Comparison of ENCODE assay signal across 18 cellular contexts in genomic region chrX:9747644-9748043, GRCh38. TPM values are rescaled to one million over a fixed set of nuclear protein-coding genes. Genes with fewer than 3 reads are reported as not detected.
DNase-seq lines count a peak whose midpoint lies in the region; ATAC-seq, FAIRE-seq and TF ChIP-seq lines count a peak whose summit lies in the region.
"Had no signal": no experiment of that assay in that cellular context is flagged by ENCODE, and none has a peak within 500 bp of the region (broad histone marks: within the 10 kb centered on the region; RNA-seq: fewer than 3 reads in every experiment).

No MANE protein-coding gene starts in this region.

- FAIRE-seq in pancreas (lab: Jason Lieb, UNC): no peak
- FAIRE-seq: GM19239 had no signal

- H3K4me3 ChIP-seq in RWPE2 (ENCODE audit: severe bottlenecking): no peak overlapping the region
- no peak overlapping the region for H3K4me3 ChIP-seq in neural progenitor cell
- no peak overlapping the region for H3K4me3 ChIP-seq in smooth muscle cell
- H3K4me3 ChIP-seq in pancreas: no peak overlapping the region
- H3K4me3 ChIP-seq: BLaER1, GM23248 had no signal

- H3K9ac ChIP-seq in neural progenitor cell (no peak overlapping the region), smooth muscle cell (ENCODE audit: low read depth) (no peak overlapping the region)
- H3K9ac ChIP-seq: BLaER1, GM23248 had no signal

- peak overlapping the region; percentile 68 for H3K27ac Mint-ChIP-seq in neural progenitor cell
- H3K27ac Mint-ChIP-seq: CD14-positive monocyte; CD4-positive, alpha-beta memory T cell had no signal

- peaks cover 4% of the 10 kb centered on the region for H3K36me3 Mint-ChIP-seq in neural progenitor cell
- H3K36me3 Mint-ChIP-seq: CD14-positive monocyte had no signal

- no peaks in the 10 kb centered on the region for H3F3A ChIP-seq in neural progenitor cell (ENCODE audit: low read depth)
- no peaks in the 10 kb centered on the region for H3F3A ChIP-seq in smooth muscle cell (ENCODE audit: low read depth)

- peaks cover 14% of the 10 kb centered on the region for H3K27me3 Mint-ChIP-seq in neural progenitor cell (ENCODE audit: insufficient read depth, low read depth)
- H3K27me3 Mint-ChIP-seq: CD4-positive, alpha-beta memory T cell had no signal

- H3K9me3 Mint-ChIP-seq in neural progenitor cell: peaks cover 2% of the 10 kb centered on the region

- DNase-seq in RWPE2 (ENCODE audit: low spot score): no peak
- peak; percentile 46 for DNase-seq in foreskin melanocyte
- DNase-seq in neural progenitor cell (ENCODE audit: low spot score): no peak
- DNase-seq in smooth muscle cell (lab: John Stamatoyannopoulos, UW; ENCODE audit: unreplicated experiment): no peak
- DNase-seq in DMS153 (lab: John Stamatoyannopoulos, UW): no peak
- DNase-seq in pancreas: no peak
- DNase-seq: 8988T; CD4-positive, alpha-beta memory T cell; DMS79 treated with DMSO at 0.1 percent for 48 hours; GF-D8; GM23248; HCEC 1CT had no signal

- H2AFZ ChIP-seq in neural progenitor cell (replicated peaks) (no peak overlapping the region), smooth muscle cell (ENCODE audit: low read depth) (no peak overlapping the region)
- H2AFZ ChIP-seq: GM23248 had no signal

- H3K27me3 ChIP-seq in RWPE2 (ENCODE audit: insufficient read depth, poor library complexity, severe bottlenecking): no peaks in the 10 kb centered on the region
- no peaks in the 10 kb centered on the region for H3K27me3 ChIP-seq in neural progenitor cell
- H3K27me3 ChIP-seq in smooth muscle cell (ENCODE audit: low read depth): no peaks in the 10 kb centered on the region
- H3K27me3 ChIP-seq in pancreas: no peaks in the 10 kb centered on the region
- H3K27me3 ChIP-seq: BLaER1 had no signal

- no peaks in the 10 kb centered on the region for H3K9me3 ChIP-seq in RWPE2 (ENCODE audit: severe bottlenecking)
- no peaks in the 10 kb centered on the region for H3K9me3 ChIP-seq in neural progenitor cell (ENCODE audit: low read depth)
- H3K9me3 ChIP-seq in smooth muscle cell (replicated peaks; ENCODE audit: low read depth): no peaks in the 10 kb centered on the region
- H3K9me3 ChIP-seq in pancreas: no peaks in the 10 kb centered on the region

- H3K4me1 Mint-ChIP-seq in neural progenitor cell: peaks cover 27% of the 10 kb centered on the region

- H3K4me2 ChIP-seq in neural progenitor cell (no peak overlapping the region), smooth muscle cell (peak overlapping the region; percentile 25)
- H3K4me2 ChIP-seq: BLaER1 had no signal

- H3K4me3 Mint-ChIP-seq in neural progenitor cell: no peak overlapping the region
- H3K4me3 Mint-ChIP-seq: CD4-positive, alpha-beta memory T cell had no signal

- WGBS in smooth muscle cell (ENCODE audit: low lambda C conversion rate): 78% methylated on average over 4 of the region's 4 CpGs
- 82 to 86% methylated on average over 4 of the region's 4 CpGs for WGBS in pancreas, 2 donors

- peak overlapping the region; percentile 98 for H3K27ac ChIP-seq in RWPE2 (ENCODE audit: poor library complexity, severe bottlenecking)
- no peak overlapping the region for H3K27ac ChIP-seq in neural progenitor cell
- H3K27ac ChIP-seq in smooth muscle cell (ENCODE audit: low read depth): peak overlapping the region; percentile 96
- H3K27ac ChIP-seq in pancreas: no peak overlapping the region
- H3K27ac ChIP-seq: BLaER1, GM23248 had no signal

- intact Hi-C loops in pancreas (cut with DNase I): no loop called here

- H3K4me1 ChIP-seq in RWPE2 (ENCODE audit: insufficient read depth, poor library complexity, severe bottlenecking): peaks cover 19% of the 10 kb centered on the region
- H3K4me1 ChIP-seq in neural progenitor cell: peaks cover 3% of the 10 kb centered on the region
- H3K4me1 ChIP-seq in smooth muscle cell (ENCODE audit: low read depth): peaks cover 6% of the 10 kb centered on the region
- no peaks in the 10 kb centered on the region for H3K4me1 ChIP-seq in pancreas

- H3K79me2 ChIP-seq in neural progenitor cell (ENCODE audit: low read depth): no peaks in the 10 kb centered on the region
- no peaks in the 10 kb centered on the region for H3K79me2 ChIP-seq in smooth muscle cell (ENCODE audit: low read depth)

- ATAC-seq in RWPE2 (ENCODE audit: low read depth) (no peak), GM18519 (IDR thresholded peaks at IDR 0.05; ENCODE audit: low FRiP score, unreplicated experiment) (no peak), pancreas (no peak)

- H3K36me3 ChIP-seq in RWPE2 (ENCODE audit: low read depth): no peaks in the 10 kb centered on the region
- H3K36me3 ChIP-seq in neural progenitor cell: no peaks in the 10 kb centered on the region
- H3K36me3 ChIP-seq in smooth muscle cell (ENCODE audit: low read depth): no peaks in the 10 kb centered on the region
- H3K36me3 ChIP-seq in pancreas: no peaks in the 10 kb centered on the region
- H3K36me3 ChIP-seq: BLaER1 had no signal

- no peaks in the 10 kb centered on the region for H4K20me1 ChIP-seq in neural progenitor cell (ENCODE audit: low read depth)
- no peaks in the 10 kb centered on the region for H4K20me1 ChIP-seq in smooth muscle cell (ENCODE audit: low read depth)
- H4K20me1 ChIP-seq: BLaER1 had no signal

- no peak for TF ChIP-seq CTCF in RWPE2 (IDR thresholded peaks at IDR 0.05; ENCODE audit: poor library complexity, severe bottlenecking)
- TF ChIP-seq CTCF in neural progenitor cell (IDR thresholded peaks at IDR 0.05): no peak
- TF ChIP-seq CTCF in smooth muscle cell (IDR thresholded peaks at IDR 0.05; ENCODE audit: borderline replicate concordance, insufficient read depth, poor library complexity, severe bottlenecking): no peak
- TF ChIP-seq CTCF in pancreas (IDR thresholded peaks at IDR 0.05): no peak

RNA-seq across cellular contexts. Expression of gene GPR143, which starts 18.0 kb away (rescaled TPM):
- total RNA-seq in neural progenitor cell (ENCODE audit: low replicate concordance) (10.6 and 13.6 TPM in 2 replicates), smooth muscle cell (0.72 and 2.4 TPM in 2 replicates), pancreas (1 to 10 TPM in 3 of 6 donors, under 1 TPM in 3; 0.60 to 1.9 (median 0.92) TPM)
- polyA plus RNA-seq in smooth muscle cell (1.4 and 5.6 TPM in 2 replicates), pancreas (1 to 10 TPM; 1.1 to 1.9 TPM)
- total RNA-seq: CD4-positive, alpha-beta memory T cell; GM23248; H4; HT-29 had no signal
- polyA plus RNA-seq: CD14-positive monocyte, GM23248 had no signal

RNA-seq across cellular contexts. Expression of gene SHROOM2, which starts 38.6 kb away (rescaled TPM):
- total RNA-seq in neural progenitor cell (ENCODE audit: low replicate concordance) (9.1 and 11.8 TPM in 2 replicates), smooth muscle cell (6.7 and 8.9 TPM in 2 replicates), pancreas (1 to 10 TPM; 3.2 to 6.6 (median 4.2) TPM)
- polyA plus RNA-seq in smooth muscle cell (4.4 and 5.5 TPM in 2 replicates), pancreas (1 to 10 TPM; 3.3 to 3.8 TPM)
- total RNA-seq: CD4-positive, alpha-beta memory T cell; HT-29 had no signal
- polyA plus RNA-seq: CD14-positive monocyte; CD4-positive, alpha-beta memory T cell had no signal

Comparison
In these comparisons a context has a peak if more than half of its experiments do, and no peak if none do; other contexts are left out.
1. H3K27ac ChIP-seq: peak in RWPE2 (single experiment) and smooth muscle cell (single experiment); none in neural progenitor cell (single experiment) and pancreas (0 of 4).